Comparison of ENCODE assay signal across 8 cellular contexts in genomic region chr20:24160563-24161355, GRCh38.
DNase-seq lines count a peak whose midpoint lies in the region; ATAC-seq and TF ChIP-seq lines count a peak whose summit lies in the region.

No MANE protein-coding gene starts in this region.

- peak overlapping the region in 1 of 59 donors; percentile 12 for H3K4me3 ChIP-seq in dorsolateral prefrontal cortex

- H3K9me3 Mint-ChIP-seq in effector memory CD8-positive, alpha-beta T cell = no peaks in the 10 kb centered on the region

- peaks cover 3% of the 10 kb centered on the region for H3K36me3 Mint-ChIP-seq in effector memory CD8-positive, alpha-beta T cell (ENCODE audit: insufficient read depth)

- peak; percentile 13 to 25 for DNase-seq in AML-193 (lab: John Stamatoyannopoulos, UW)
- no peak for DNase-seq in GM10248 (ENCODE audit: extremely low spot score)
- peak; percentile 6 for DNase-seq in NCI-H748 treated with DMSO at 0.1 percent for 48 hours (lab: John Stamatoyannopoulos, UW)
- DNase-seq in dorsolateral prefrontal cortex = peak in 9 of 10 donors; percentile 22 to 74 (median 63)
- DNase-seq in lung microvascular endothelial cell (ENCODE audit: low read depth in 2 of 2) = peak; percentile 61 to 65
- no peak for DNase-seq in effector memory CD8-positive, alpha-beta T cell

- TF ChIP-seq CTCF in GM10248 (IDR thresholded peaks at IDR 0.05; ENCODE audit: control extremely low read depth, extremely low read depth, low read depth, missing control alignments) (peak; percentile 64), dorsolateral prefrontal cortex (IDR thresholded peaks at IDR 0.05 in 54 of 56, conservative IDR thresholded peaks at IDR 0.05 in 2 of 56; ENCODE audit: low read depth in 1 of 56, partially characterized antibody in 56 of 56) (peak; percentile 35 to 86 (median 78))

- POLR2A ChIA-PET in GM10248 (lab: Yijun Ruan, JAX) = no interaction called here

- no peak overlapping the region for H3K4me3 Mint-ChIP-seq in effector memory CD8-positive, alpha-beta T cell

- intact Hi-C loops in dorsolateral prefrontal cortex (cut with DNase I) = loop anchor here (5.0 to 10.0 kb wide), 3 partner anchors 334 to 757 kb away; no protein-coding TSS in a partner anchor

- H3K27ac Mint-ChIP-seq in effector memory CD8-positive, alpha-beta T cell = peak overlapping the region in 1 of 2 donors; percentile 7

- H3K4me1 Mint-ChIP-seq in effector memory CD8-positive, alpha-beta T cell (ENCODE audit: low read depth in 2 of 2) = peaks cover 9 to 16% of the 10 kb centered on the region in 2 donors

- no peaks in the 10 kb centered on the region for H3K27me3 ChIP-seq in dorsolateral prefrontal cortex

- H3K27ac ChIP-seq in dorsolateral prefrontal cortex = no peak overlapping the region

- ATAC-seq in HG02981 (IDR thresholded peaks at IDR 0.05; ENCODE audit: unreplicated experiment) (no peak), GM18502 (IDR thresholded peaks at IDR 0.05; ENCODE audit: poor library complexity, unreplicated experiment) (no peak)
- no peak for ATAC-seq in effector memory CD8-positive, alpha-beta T cell (replicated peaks)

- no peaks in the 10 kb centered on the region for H3K27me3 Mint-ChIP-seq in effector memory CD8-positive, alpha-beta T cell

- CTCF ChIA-PET in GM10248 (lab: Yijun Ruan, JAX) = interaction anchor here (0.6 to 2.5 kb wide), 11 partner anchors 10 to 759 kb away, joined by 3 to 12 read pairs (median 4); no protein-coding TSS in a partner anchor

Comparison
In these comparisons a context has a peak if more than half of its experiments do, and no peak if none do; other contexts are left out.
1. DNase-seq: peak in AML-193 (2 of 2), NCI-H748 treated with DMSO at 0.1 percent for 48 hours (single experiment), dorsolateral prefrontal cortex (9 of 10) and lung microvascular endothelial cell (2 of 2); none in GM10248 (single experiment) and effector memory CD8-positive, alpha-beta T cell (0 of 3).